ENCODE assay signal across 8 cellular contexts in genomic region chr15:90902996-90903732, GRCh38. TPM values are rescaled to one million over a fixed set of nuclear protein-coding genes. Genes with fewer than 3 reads are reported as not detected.
A peak's percentile ranks its signal among the peaks of the same experiment; 100 is the strongest.
DNase-seq lines count a peak whose midpoint lies in the region; ATAC-seq and TF ChIP-seq lines count a peak whose summit lies in the region.

Gene MAN2A2 (plus strand): TSS chr15:90903302. CDS start chr15:90904208, 906 bp downstream.

- BruUV-seq in HCT116 (replicated peaks; lab: Mats Ljungman, UMichigan): no TSS peak

- peaks cover 21% of the 10 kb centered on the region for H3F3A ChIP-seq in MM.1S (ENCODE audit: insufficient read depth, low read length)

- H3K4me3 ChIP-seq in HCT116 (replicated peaks in 1 of 2; ENCODE audit: low read depth in 1 of 2, low read length in 2 of 2) (peak within 1 kb of the TSS; percentile 74 to 84), MM.1S (ENCODE audit: low read length) (peak within 1 kb of the TSS; percentile 87), body of pancreas (peak within 1 kb of the TSS; percentile 42 to 45), iPS-15b (ENCODE audit: low read depth, low read length) (peak within 1 kb of the TSS; percentile 70), skeletal muscle cell (ENCODE audit: low read depth, low read length) (peak within 1 kb of the TSS; percentile 73)

- H3K79me2 ChIP-seq in HCT116 (ENCODE audit: insufficient read depth, low read length): no peaks in the 10 kb centered on the region
- peaks cover 25% of the 10 kb centered on the region for H3K79me2 ChIP-seq in MM.1S (ENCODE audit: low read length)

- H3K9me3 ChIP-seq in HCT116 (ENCODE audit: control insufficient read depth in 1 of 2, insufficient read depth in 1 of 2, low read depth in 1 of 2, low read length in 2 of 2) (no peaks in the 10 kb centered on the region), MM.1S (replicated peaks; ENCODE audit: insufficient read depth, low read length) (no peaks in the 10 kb centered on the region), body of pancreas (no peaks in the 10 kb centered on the region), iPS-15b (ENCODE audit: control insufficient read depth, insufficient read depth, low read length) (no peaks in the 10 kb centered on the region)

- H3K4me2 ChIP-seq in HCT116 (ENCODE audit: low read length) (peak within 1 kb of the TSS; percentile 96), MM.1S (ENCODE audit: low read depth, low read length) (peak within 1 kb of the TSS; percentile 99)

- ATAC-seq in HCT116 (peak; percentile 51), body of pancreas (peak; percentile 78)

- peak within 1 kb of the TSS; percentile 98 for H2AFZ ChIP-seq in HCT116 (ENCODE audit: low read depth, low read length, poor library complexity, severe bottlenecking)
- peak within 1 kb of the TSS; percentile 96 for H2AFZ ChIP-seq in MM.1S (ENCODE audit: low read length)

- no peak for TF ChIP-seq CTCF in HCT116 (IDR thresholded peaks at IDR 0.05 in 2 of 3, conservative IDR thresholded peaks at IDR 0.05 in 1 of 3; ENCODE audit: borderline replicate concordance in 1 of 3, insufficient read depth in 1 of 3, low read depth in 2 of 3, low read length in 2 of 3)
- TF ChIP-seq CTCF in MM.1S (IDR thresholded peaks at IDR 0.05; ENCODE audit: low read length): no peak
- TF ChIP-seq CTCF in body of pancreas (IDR thresholded peaks at IDR 0.05): no peak

- TF ChIP-seq POLR2A in GM10847 (IDR thresholded peaks at IDR 0.05; ENCODE audit: extremely low read depth, insufficient read length): peak; percentile 54
- no peak for TF ChIP-seq POLR2A in HCT116 (IDR thresholded peaks at IDR 0.05; ENCODE audit: borderline replicate concordance, extremely low read depth, insufficient read depth, insufficient read length)
- TF ChIP-seq POLR2A in body of pancreas (IDR thresholded peaks at IDR 0.05): peak; percentile 78 to 85 (median 82)

- TF ChIP-seq RAD21 in HCT116 (IDR thresholded peaks at IDR 0.05; ENCODE audit: low read depth): no peak

- H3K27me3 ChIP-seq in HCT116 (ENCODE audit: insufficient read depth, low read length) (no peaks in the 10 kb centered on the region), MM.1S (replicated peaks; ENCODE audit: insufficient read depth, low read length) (no peaks in the 10 kb centered on the region), body of pancreas (no peaks in the 10 kb centered on the region), iPS-15b (ENCODE audit: control insufficient read depth, insufficient read depth, low read length) (peaks cover 13% of the 10 kb centered on the region)

- intact Hi-C loops in HCT116 (cut with micrococcal nuclease) (loop anchor here (2.0 to 5.0 kb wide), 2 partner anchors 146 to 369 kb away; no protein-coding TSS in a partner anchor), body of pancreas (cut with DNase I) (no loop called here)

- CTCF ChIA-PET in HCT116 (lab: Charles Lee): interaction anchor here (0.8 to 6.4 kb wide), 9 partner anchors 10 to 610 kb away, joined by 3 to 70 read pairs (median 3); partner anchors contain the start of genes HDDC3 and UNC45A

- no peaks in the 10 kb centered on the region for H4K20me1 ChIP-seq in HCT116 (ENCODE audit: insufficient read depth)
- H4K20me1 ChIP-seq in MM.1S (ENCODE audit: insufficient read depth, low read length): no peaks in the 10 kb centered on the region

- 0 to 1% methylated on average over 8 to 53 of the region's 53 CpGs for WGBS in body of pancreas, 2 donors

- H3K9ac ChIP-seq in HCT116 (ENCODE audit: low read length) (peak within 1 kb of the TSS; percentile 74), MM.1S (ENCODE audit: low read length) (peak within 1 kb of the TSS; percentile 73), iPS-15b (ENCODE audit: low read depth, low read length) (peak within 1 kb of the TSS; percentile 37)

- H3K9me2 ChIP-seq in HCT116 (ENCODE audit: insufficient read depth) (no peaks in the 10 kb centered on the region), MM.1S (replicated peaks; ENCODE audit: insufficient read depth, low read length) (no peaks in the 10 kb centered on the region)

- peaks cover 10 to 20% of the 10 kb centered on the region in 2 experiments; a peak in 3 of 4 replicates for H3K4me1 ChIP-seq in HCT116 (ENCODE audit: control insufficient read depth in 1 of 2, insufficient read depth in 2 of 2, low read length in 2 of 2)
- peaks cover 5% of the 10 kb centered on the region; the same call in 1 of the 2 replicates for H3K4me1 ChIP-seq in MM.1S (ENCODE audit: low read length)
- H3K4me1 ChIP-seq in body of pancreas: peaks cover 57% of the 10 kb centered on the region
- H3K4me1 ChIP-seq in iPS-15b (ENCODE audit: control insufficient read depth, insufficient read depth, low read length): peaks cover 4% of the 10 kb centered on the region

- H3K27ac ChIP-seq in HCT116 (ENCODE audit: low read depth, low read length) (peak within 1 kb of the TSS; percentile 87), MM.1S (ENCODE audit: low read length) (peak within 1 kb of the TSS; percentile 77), body of pancreas (peak within 1 kb of the TSS; percentile 92 to 96 (median 94))

- peaks cover 10 to 12% of the 10 kb centered on the region in 2 experiments; a peak in 3 of 4 replicates for H3K36me3 ChIP-seq in HCT116 (ENCODE audit: control insufficient read depth in 1 of 2, insufficient read depth in 2 of 2, low read length in 2 of 2)
- H3K36me3 ChIP-seq in MM.1S (replicated peaks; ENCODE audit: insufficient read depth, low read length): 0 out of 2 replicates have a peak, but pooled peaks cover 8% of the 10 kb centered on the region
- H3K36me3 ChIP-seq in body of pancreas (replicated peaks in 1 of 2; ENCODE audit: insufficient read depth in 1 of 2, low read depth in 2 of 2): peaks cover 0 to 5% of the 10 kb centered on the region in 2 donors
- H3K36me3 ChIP-seq in iPS-15b (ENCODE audit: control insufficient read depth, insufficient read depth, low read length): peaks cover 4% of the 10 kb centered on the region

- peak; percentile 18 for DNase-seq in HCT116 (ENCODE audit: low read depth, low spot score)
- peak; percentile 81 for DNase-seq in MM.1S
- peak; percentile 69 for DNase-seq in UCSD-AML1 (lab: John Stamatoyannopoulos, UW; ENCODE audit: unreplicated experiment)
- DNase-seq in body of pancreas: peak; percentile 90 to 91 (median 90)
- no peak for DNase-seq in skeletal muscle cell (ENCODE audit: low read depth)
- no peak for DNase-seq in NCI-H128 (lab: John Stamatoyannopoulos, UW; ENCODE audit: unreplicated experiment)

- POLR2A ChIA-PET in HCT116 (lab: Charles Lee): interaction anchor here (0.8 to 2.4 kb wide), 7 partner anchors 10 to 610 kb away, joined by 3 to 8 read pairs (median 4); partner anchors contain the start of genes HDDC3 and UNC45A

- RAD21 ChIA-PET in HCT116 (lab: Charles Lee; ENCODE audit: low non-redundant PET in 1 of 2, low total read pairs in 2 of 2, uncharacterized antibody in 2 of 2, unreplicated experiment in 2 of 2): interaction anchor here (0.7 to 0.9 kb wide), 2 partner anchors 14 to 130 kb away, joined by 3 read pairs; no protein-coding TSS in a partner anchor

TF ChIP-seq in HCT116, 20 proteins besides CTCF, POLR2A, EP300 and RAD21:
- TF ChIP-seq EZH2 (IDR thresholded peaks at IDR 0.05) (no peak), POLR2AphosphoS5 (IDR thresholded peaks at IDR 0.05; ENCODE audit: low read depth, low read length) (peak; percentile 44; the same call in 1 of the 2 replicates), SP1 (IDR thresholded peaks at IDR 0.05; ENCODE audit: low read depth) (no peak), JUND (IDR thresholded peaks at IDR 0.05) (no peak), EGR1 (IDR thresholded peaks at IDR 0.05; ENCODE audit: low read depth) (peak; percentile 94), TCF7L2 (IDR thresholded peaks at IDR 0.05; ENCODE audit: borderline replicate concordance, extremely low read depth, insufficient read depth, insufficient read length) (peak; percentile 4)

RNA-seq across cellular contexts. Expression of gene MAN2A2, which starts in this region (rescaled TPM):
- total RNA-seq in HCT116 (2021; ENCODE audit: unreplicated experiment) (44.9 TPM), body of pancreas (100 to 1,000 TPM in 1 of 2 donors, 10 to 100 TPM in 1; 78.9 to 138 TPM)
- 36.8 and 54.6 TPM in 2 replicates for polyA plus RNA-seq in HCT116 (2012)

Comparison
In these comparisons a context has a peak if more than half of its experiments do, and no peak if none do; other contexts are left out.
1. DNase-seq: peak in HCT116 (single experiment), MM.1S (single experiment), UCSD-AML1 (single experiment) and body of pancreas (4 of 4); none in skeletal muscle cell (single experiment) and NCI-H128 (single experiment).
2. Peak in every context shown above with its lines, with median percentiles within 50 percentile points of each other: H3K27ac ChIP-seq, H3K4me3 ChIP-seq and H3K9ac ChIP-seq.